ENCODE assay signal across 20 cellular contexts in genomic region chr18:37274988-37275590, GRCh38.
"Had no signal": no experiment of that assay in that cellular context is flagged by ENCODE, and none has a peak within 500 bp of the region (broad histone marks: within the 10 kb centered on the region; RNA-seq: fewer than 3 reads in every experiment).

No MANE protein-coding gene starts in this region.

- H3K4me1 ChIP-seq: left ventricle myocardium inferior, spleen had no signal

- H3K4me3 ChIP-seq: coronary artery, heart left ventricle, left ventricle myocardium inferior, lung, spleen, tibial nerve had no signal

- ATAC-seq: heart left ventricle; left cardiac atrium; sciatic nerve; stimulated activated memory B cell treated with anti-CD40 and anti-IgM and Interleukin-4, amounts not matched to agents 10 μg/mL and 1 μg/mL and 100 μg/mL, for 72 hours had no signal

- H3K9me3 ChIP-seq: heart left ventricle, left ventricle myocardium inferior, tibial nerve had no signal

- DNase-seq: effector CD8-positive, alpha-beta T cell; heart left ventricle; hippocampal formation; immature natural killer cell; left cardiac atrium; left ventricle myocardium inferior; mesendoderm; naive B cell; posterior cingulate gyrus; spleen; stimulated activated CD4-positive, alpha-beta T cell treated with anti-CD3 and anti-CD28 coated beads, Interleukin-15, amount 100 ng/mL, for 24 hours; stimulated activated CD4-positive, alpha-beta T cell treated with anti-CD3 and anti-CD28 coated beads, Interleukin-1b, Interleukin-23, amount 100 ng/mL, for 48 hours; stimulated activated CD4-positive, alpha-beta T cell treated with anti-CD3 and anti-CD28 coated beads, Interleukin-4, amount 100 ng/mL, for 24 hours had no signal

- FAIRE-seq: frontal cortex, keratinocyte had no signal

- H3K36me3 ChIP-seq: heart left ventricle, left ventricle myocardium inferior, spleen, tibial nerve had no signal

- H3K27ac ChIP-seq: coronary artery, heart left ventricle, left ventricle myocardium inferior, spleen, tibial nerve had no signal
